In the genomic region with DNA sequence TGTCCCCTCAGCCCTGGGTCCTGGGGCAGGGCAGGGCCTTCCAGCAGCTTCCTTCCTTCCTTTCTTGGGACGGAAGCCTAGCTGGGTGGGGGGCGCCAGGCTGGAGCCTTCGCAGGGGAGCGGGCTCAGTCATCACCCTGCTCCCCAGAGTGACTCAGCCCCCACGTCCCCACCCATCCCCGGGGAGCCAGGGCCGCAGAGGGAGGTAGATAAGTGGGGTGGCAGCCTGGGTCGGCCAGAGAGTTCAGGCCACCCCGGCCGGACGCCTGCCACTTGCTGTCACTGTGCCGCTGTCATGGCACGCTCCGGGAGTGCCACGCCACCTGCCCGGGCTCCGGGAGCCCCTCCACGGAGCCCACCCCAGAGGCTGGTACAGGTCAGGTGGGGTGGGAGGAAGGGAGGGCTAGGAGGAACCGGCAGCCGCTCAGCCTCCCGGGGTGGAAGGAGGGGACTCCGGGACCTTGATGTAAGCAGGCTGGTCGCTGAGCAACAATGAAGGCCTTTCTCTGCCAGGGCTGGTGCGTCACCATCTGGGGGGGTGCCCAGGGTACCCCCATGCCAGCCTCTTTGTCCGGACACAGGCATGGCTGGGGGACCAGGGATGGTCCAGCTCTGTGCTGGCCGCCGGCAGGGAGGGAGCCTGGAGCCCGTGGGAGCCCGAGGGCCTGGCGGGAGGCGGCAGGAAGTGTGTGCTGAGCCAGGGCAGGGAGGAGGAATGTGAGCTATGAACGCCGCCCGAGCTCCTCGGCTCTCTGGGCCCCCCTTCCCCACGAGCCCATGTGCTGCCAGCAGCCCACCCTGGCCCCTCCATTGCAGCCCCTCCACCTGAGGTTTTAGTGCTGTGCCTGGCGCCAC, we compare ENCODE assay signal across 8 cellular contexts.
DNase-seq lines count a peak whose midpoint lies in the region; ATAC-seq and TF ChIP-seq lines count a peak whose summit lies in the region.

No MANE protein-coding gene starts in this region.

- peak overlapping the region; percentile 15 for H3K27ac ChIP-seq in RWPE2 (ENCODE audit: poor library complexity, severe bottlenecking)

- H3K4me3 ChIP-seq in RWPE2 (ENCODE audit: severe bottlenecking) = no peak overlapping the region
- H3K4me3 ChIP-seq in neuron (ENCODE audit: low read length) = no peak overlapping the region

- H3K36me3 ChIP-seq in RWPE2 (ENCODE audit: low read depth) = no peaks in the 10 kb centered on the region
- no peaks in the 10 kb centered on the region for H3K36me3 ChIP-seq in neuron (ENCODE audit: insufficient read depth, low read length)

- no peaks in the 10 kb centered on the region for H3K27me3 ChIP-seq in RWPE2 (ENCODE audit: insufficient read depth, poor library complexity, severe bottlenecking)
- peaks cover 10% of the 10 kb centered on the region for H3K27me3 ChIP-seq in neuron (ENCODE audit: insufficient read depth, low read length)

- peak; percentile 75 for ATAC-seq in RWPE2 (ENCODE audit: low read depth)
- ATAC-seq in GM21786 (IDR thresholded peaks at IDR 0.05; ENCODE audit: unreplicated experiment) = no peak
- no peak for ATAC-seq in GM18873 (IDR thresholded peaks at IDR 0.05; ENCODE audit: low FRiP score, unreplicated experiment)
- ATAC-seq in HG02610 (IDR thresholded peaks at IDR 0.05; ENCODE audit: unreplicated experiment) = no peak

- H3K4me1 ChIP-seq in RWPE2 (ENCODE audit: insufficient read depth, poor library complexity, severe bottlenecking) (peaks cover 9% of the 10 kb centered on the region), neuron (ENCODE audit: insufficient read depth, low read length) (peaks cover 14% of the 10 kb centered on the region)

- DNase-seq in AG08396 (ENCODE audit: low spot score) (peak; percentile 81), RWPE2 (ENCODE audit: low spot score) (peak; percentile 66), fibroblast of peridontal ligament (ENCODE audit: extremely low read depth) (peak; percentile 56), GM13976 (ENCODE audit: low spot score) (no peak)

- H2AFZ ChIP-seq in neuron (ENCODE audit: low read depth, low read length) = peak overlapping the region; percentile 12

- H3K9me3 ChIP-seq in RWPE2 (ENCODE audit: severe bottlenecking) = no peaks in the 10 kb centered on the region
- H3K9me3 ChIP-seq in neuron (ENCODE audit: low read length) = no peaks in the 10 kb centered on the region

- TF ChIP-seq CTCF in RWPE2 (IDR thresholded peaks at IDR 0.05; ENCODE audit: poor library complexity, severe bottlenecking) = no peak
- no peak for TF ChIP-seq CTCF in GM13976 (IDR thresholded peaks at IDR 0.05; ENCODE audit: borderline replicate concordance, control extremely low read depth, extremely low read depth, insufficient read depth, missing control alignments)

- in situ Hi-C loops in GM13976 (cut with MboI; ENCODE audit: low sequenced_read_pairs, unreplicated experiment) = no loop called here
